ENCODE assay signal across 16 cellular contexts in genomic region chr10:75406158-75407065, GRCh38. TPM values are rescaled to one million over a fixed set of nuclear protein-coding genes. Genes with fewer than 3 reads are reported as not detected.
DNase-seq lines count a peak whose midpoint lies in the region; ATAC-seq and TF ChIP-seq lines count a peak whose summit lies in the region.
"Had no signal": no experiment of that assay in that cellular context is flagged by ENCODE, and none has a peak within 500 bp of the region (broad histone marks: within the 10 kb centered on the region; RNA-seq: fewer than 3 reads in every experiment).

No MANE protein-coding gene starts in this region.

- H4K20me1 ChIP-seq in IMR-90 (ENCODE audit: insufficient read depth, low read length) (no peaks in the 10 kb centered on the region; the same call in 1 of the 2 replicates), neural cell (ENCODE audit: insufficient read depth) (no peaks in the 10 kb centered on the region)

- peak overlapping the region; percentile 100 for H3K27ac ChIP-seq in 22Rv1
- H3K27ac ChIP-seq in IMR-90 (ENCODE audit: insufficient read depth, low read length) = no peak overlapping the region
- H3K27ac ChIP-seq in neural cell (ENCODE audit: low read length) = peak overlapping the region; percentile 99
- H3K27ac ChIP-seq: neutrophil had no signal

- in situ Hi-C loops in IMR-90 (cut with MboI; ENCODE audit: low sequenced_read_pairs) = loop anchor here (10.0 to 25.0 kb wide), 4 partner anchors 631 to 1581 kb away; no protein-coding TSS in a partner anchor

- no peak overlapping the region for H3K14ac ChIP-seq in IMR-90 (replicated peaks; ENCODE audit: low read depth, low read length)

- WGBS in IMR-90 (ENCODE audit: extremely low coverage in 2 of 2, insufficient read length in 1 of 2), 2 experiments = 75% methylated on average over 20 of the region's 38 CpGs; no CpG with 5 or more reads in 1 of the 2 experiments

- H3K79me2 ChIP-seq in neural cell (replicated peaks; ENCODE audit: insufficient read depth, low read length) = peaks cover 62% of the 10 kb centered on the region

- no peak overlapping the region for H4K5ac ChIP-seq in IMR-90 (ENCODE audit: low read depth, low read length)

- TF ChIP-seq RAD21 in IMR-90 (IDR thresholded peaks at IDR 0.05; ENCODE audit: low read length) = no peak
- TF ChIP-seq RAD21 in neural cell (conservative IDR thresholded peaks at IDR 0.05) = peak; percentile 36

- H2BK5ac ChIP-seq in IMR-90 (ENCODE audit: low read depth, low read length, poor library complexity, severe bottlenecking) = no peak overlapping the region

- no peak overlapping the region for H2AK9ac ChIP-seq in IMR-90 (replicated peaks; ENCODE audit: low read depth, low read length, poor library complexity)

- peaks cover 10% of the 10 kb centered on the region; the same call in 1 of the 2 replicates for H3K27me3 ChIP-seq in IMR-90 (ENCODE audit: control insufficient read depth, insufficient read depth, low read length)
- H3K27me3 ChIP-seq in neural cell (ENCODE audit: insufficient read depth, low read depth, low read length) = peaks cover 68% of the 10 kb centered on the region
- H3K27me3 ChIP-seq: thyroid gland had no signal

- DNase-seq in IMR-90 = no peak
- DNase-seq in epithelial cell of esophagus (ENCODE audit: low read depth) = peak; percentile 62
- DNase-seq in activated CD4-positive, alpha-beta T cell treated with anti-CD3 and anti-CD28 coated beads, Interleukin-2, amount 10 ng/mL, durations not matched to agents 7 days and 5 days = no peak
- no peak for DNase-seq in activated CD4-positive, alpha-beta T cell treated with anti-CD3 and anti-CD28 coated beads for 1 hour
- no peak for DNase-seq in NCI-H187 treated with DMSO at 0.1 percent for 48 hours (lab: John Stamatoyannopoulos, UW)
- DNase-seq: activated naive CD4-positive, alpha-beta T cell treated with anti-CD3 and anti-CD28 coated beads, Interleukin-2, amount 50 U/mL, for 16 hours; DMS 273 treated with DMSO at 0.1 percent for 48 hours; NCI-H1694 treated with DMSO at 0.1 percent for 48 hours; SHP77 treated with DMSO at 0.1 percent for 48 hours; small intestine had no signal

- no peak overlapping the region for H3K56ac ChIP-seq in IMR-90 (ENCODE audit: extremely low read depth, insufficient read depth, low read length)

- H3K79me1 ChIP-seq in IMR-90 (ENCODE audit: low read depth in 1 of 2, low read length in 2 of 2) = no peaks in the 10 kb centered on the region; a peak in 1 of 4 replicates

- no TSS peak for BruUV-seq in IMR-90 (replicated peaks; lab: Mats Ljungman, UMichigan)

- peaks cover 83% of the 10 kb centered on the region for H3K27me3 Mint-ChIP-seq in activated CD4-positive, alpha-beta T cell treated with anti-CD3 and anti-CD28 coated beads, Interleukin-2, amount 10 ng/mL, durations not matched to agents 7 days and 5 days

- H2BK15ac ChIP-seq in IMR-90 (ENCODE audit: low read depth, low read length) = no peak overlapping the region

- H3K9me3 Mint-ChIP-seq in activated CD4-positive, alpha-beta T cell treated with anti-CD3 and anti-CD28 coated beads, Interleukin-2, amount 10 ng/mL, durations not matched to agents 7 days and 5 days = no peaks in the 10 kb centered on the region

- H3K36me3 ChIP-seq in IMR-90 (ENCODE audit: control insufficient read depth, insufficient read depth, low read length) = 0 out of 2 replicates have a peak, but pooled peaks cover 1% of the 10 kb centered on the region
- no peaks in the 10 kb centered on the region for H3K36me3 ChIP-seq in neural cell (ENCODE audit: insufficient read depth, low read length)
- H3K36me3 ChIP-seq: neutrophil, thyroid gland had no signal

- H2AFZ ChIP-seq in IMR-90 (replicated peaks; ENCODE audit: low read length, poor library complexity) (peak overlapping the region; percentile 47), neural cell (ENCODE audit: low read depth, low read length) (no peak overlapping the region)

- peaks cover 5% of the 10 kb centered on the region for H3K36me3 Mint-ChIP-seq in activated CD4-positive, alpha-beta T cell treated with anti-CD3 and anti-CD28 coated beads, Interleukin-2, amount 10 ng/mL, durations not matched to agents 7 days and 5 days (ENCODE audit: low read depth)

- H3K4me3 Mint-ChIP-seq in activated CD4-positive, alpha-beta T cell treated with anti-CD3 and anti-CD28 coated beads, Interleukin-2, amount 10 ng/mL, durations not matched to agents 7 days and 5 days = no peak overlapping the region

- TF ChIP-seq CTCF in 22Rv1 (IDR thresholded peaks at IDR 0.05) (no peak), IMR-90 (conservative IDR thresholded peaks at IDR 0.05; ENCODE audit: low read depth, low read length) (no peak), epithelial cell of esophagus (IDR thresholded peaks at IDR 0.05; ENCODE audit: insufficient read depth, low read depth, low read length, missing control alignments) (no peak), neural cell (IDR thresholded peaks at IDR 0.05; ENCODE audit: poor library complexity, severe bottlenecking) (peak; percentile 15)

- H3K4me1 Mint-ChIP-seq in activated CD4-positive, alpha-beta T cell treated with anti-CD3 and anti-CD28 coated beads, Interleukin-2, amount 10 ng/mL, durations not matched to agents 7 days and 5 days = peaks cover 38% of the 10 kb centered on the region

- H3K4me2 ChIP-seq in IMR-90 (ENCODE audit: low read depth, low read length) (no peak overlapping the region), neural cell (ENCODE audit: low read length) (peak overlapping the region; percentile 90)

- no peak overlapping the region for H3K4ac ChIP-seq in IMR-90 (ENCODE audit: low read depth, low read length)

- no peak overlapping the region for H3K18ac ChIP-seq in IMR-90 (ENCODE audit: low read depth, low read length)

- no peaks in the 10 kb centered on the region for H3K9me2 ChIP-seq in neural cell (ENCODE audit: insufficient read depth, low read length)

- CTCF ChIA-PET in IMR-90 (lab: Yijun Ruan, JAX) = no interaction called here
- CTCF ChIA-PET in activated CD4-positive, alpha-beta T cell treated with anti-CD3 and anti-CD28 coated beads, Interleukin-2, amount 10 ng/mL, durations not matched to agents 7 days and 5 days (lab: Charles Lee) = no interaction called here

- no peak overlapping the region for H2BK120ac ChIP-seq in IMR-90 (ENCODE audit: low read depth, low read length)

- no peak overlapping the region for H4K8ac ChIP-seq in IMR-90 (ENCODE audit: low read depth in 2 of 2, low read length in 2 of 2)

- H3K27ac Mint-ChIP-seq in activated CD4-positive, alpha-beta T cell treated with anti-CD3 and anti-CD28 coated beads, Interleukin-2, amount 10 ng/mL, durations not matched to agents 7 days and 5 days = no peak overlapping the region

- intact Hi-C loops in IMR-90 (cut with micrococcal nuclease) = loop anchor here (10.0 kb wide), 1 partner anchor 1028 kb away; no protein-coding TSS in a partner anchor

- H3K9me1 ChIP-seq in IMR-90 (ENCODE audit: insufficient read depth, low read length) = no peaks in the 10 kb centered on the region

- POLR2A ChIA-PET in IMR-90 (lab: Charles Lee; ENCODE audit: unreplicated experiment) = interaction anchor here (0.6 kb wide), 1 partner anchor 1676 kb away, joined by 4 read pairs; no protein-coding TSS in a partner anchor
- POLR2A ChIA-PET in activated CD4-positive, alpha-beta T cell treated with anti-CD3 and anti-CD28 coated beads, Interleukin-2, amount 10 ng/mL, durations not matched to agents 7 days and 5 days (lab: Charles Lee) = no interaction called here

- no peak overlapping the region for H3K4me3 ChIP-seq in IMR-90 (ENCODE audit: insufficient read depth, low read depth, low read length)
- H3K4me3 ChIP-seq in epithelial cell of esophagus (ENCODE audit: low read length) = peak overlapping the region; percentile 78
- peak overlapping the region; percentile 94 for H3K4me3 ChIP-seq in neural cell (ENCODE audit: low read length)
- H3K4me3 ChIP-seq: K562, thyroid gland had no signal

- H3K4me1 ChIP-seq in IMR-90 (ENCODE audit: control insufficient read depth, insufficient read depth, low read length) = peaks cover 2% of the 10 kb centered on the region; the same call in 1 of the 2 replicates

- H2BK20ac ChIP-seq in IMR-90 (ENCODE audit: low read depth, low read length) = no peak overlapping the region

- H4K91ac ChIP-seq in IMR-90 (ENCODE audit: insufficient read depth, low read depth, low read length) = no peak overlapping the region; the same call in 1 of the 2 replicates

- no peaks in the 10 kb centered on the region for H3K9me3 ChIP-seq in IMR-90 (ENCODE audit: control insufficient read depth, insufficient read depth, low read length)
- no peaks in the 10 kb centered on the region for H3K9me3 ChIP-seq in neural cell (ENCODE audit: low read length)
- H3K9me3 ChIP-seq: neutrophil, thyroid gland had no signal

- H3K23ac ChIP-seq in IMR-90 (ENCODE audit: low read depth, low read length) = no peak overlapping the region

- TF ChIP-seq POLR2A in IMR-90 (IDR thresholded peaks at IDR 0.05; ENCODE audit: low read depth, low read length) = no peak

- H3K9ac ChIP-seq in IMR-90 (ENCODE audit: low read depth, low read length) = no peak overlapping the region
- peak overlapping the region; percentile 100 for H3K9ac ChIP-seq in neural cell (ENCODE audit: low read length)

- dilution Hi-C loops in IMR-90 (cut with HindIII; ENCODE audit: low sequenced_read_pairs, unreplicated experiment) = no loop called here

- H2AK5ac ChIP-seq in IMR-90 (ENCODE audit: low read depth, low read length) = no peak overlapping the region

- ATAC-seq in IMR-90 (ENCODE audit: low read depth) = no peak
- no peak for ATAC-seq in HG02678 (IDR thresholded peaks at IDR 0.05; ENCODE audit: unreplicated experiment)
- ATAC-seq: K562 had no signal

- TF ChIP-seq EP300 in neural cell (conservative IDR thresholded peaks at IDR 0.05; ENCODE audit: poor library complexity, severe bottlenecking) = no peak

- peaks cover 5% of the 10 kb centered on the region for H3F3A ChIP-seq in neural cell (ENCODE audit: insufficient read depth, low read length, poor library complexity, severe bottlenecking)

RNA-seq across cellular contexts. Expression of gene ZNF503, which starts 4.8 kb away (rescaled TPM):
- total RNA-seq in IMR-90 (2012; rRNA removed) = 0.36 and 0.83 TPM in 2 replicates
- 5.8 and 7.2 TPM in 2 replicates for polyA plus RNA-seq in IMR-90 (2012; rRNA removed)
- polyA plus RNA-seq in IMR-90 (2012; cell fraction: cytosol; rRNA removed) = 9.6 and 16.1 TPM in 2 replicates
- 7.7 and 20.9 TPM in 2 replicates for polyA plus RNA-seq in IMR-90 (2012; cell fraction: nucleus; rRNA removed; ENCODE audit: low replicate concordance)
- 41.4 and 49.9 TPM in 2 replicates for polyA plus RNA-seq in neural cell
- 89.5 and 107 TPM in 2 replicates for polyA minus RNA-seq in neural cell
- total RNA-seq in activated CD4-positive, alpha-beta T cell treated with anti-CD3 and anti-CD28 coated beads, Interleukin-2, amount 10 ng/mL, durations not matched to agents 7 days and 5 days = under 1 TPM in 1 of 2 experiments, not detected in 1; 0.07 TPM
- total RNA-seq: K562 had no signal
- polyA plus RNA-seq: K562 had no signal

RNA-seq across cellular contexts. Expression of gene LRMDA, which starts 25.0 kb away (rescaled TPM):
- total RNA-seq in IMR-90 (2012; rRNA removed) = under 0.01 TPM in 1 of 2 replicates, not detected in the other
- polyA plus RNA-seq in IMR-90 (2012; rRNA removed) (0.07 TPM in 1 of 2 replicates, not detected in the other), neural cell (5.6 and 8.4 TPM in 2 replicates)
- 0.01 TPM in 1 of 2 replicates, not detected in the other for polyA plus RNA-seq in IMR-90 (2012; cell fraction: cytosol; rRNA removed)
- polyA plus RNA-seq in IMR-90 (2012; cell fraction: nucleus; rRNA removed; ENCODE audit: low replicate concordance) = not detected in 2 replicates
- polyA minus RNA-seq in neural cell = 16.6 and 21.2 TPM in 2 replicates
- not detected for total RNA-seq in activated CD4-positive, alpha-beta T cell treated with anti-CD3 and anti-CD28 coated beads, Interleukin-2, amount 10 ng/mL, durations not matched to agents 7 days and 5 days
- polyA plus RNA-seq: K562 had no signal
